In the genomic region with DNA sequence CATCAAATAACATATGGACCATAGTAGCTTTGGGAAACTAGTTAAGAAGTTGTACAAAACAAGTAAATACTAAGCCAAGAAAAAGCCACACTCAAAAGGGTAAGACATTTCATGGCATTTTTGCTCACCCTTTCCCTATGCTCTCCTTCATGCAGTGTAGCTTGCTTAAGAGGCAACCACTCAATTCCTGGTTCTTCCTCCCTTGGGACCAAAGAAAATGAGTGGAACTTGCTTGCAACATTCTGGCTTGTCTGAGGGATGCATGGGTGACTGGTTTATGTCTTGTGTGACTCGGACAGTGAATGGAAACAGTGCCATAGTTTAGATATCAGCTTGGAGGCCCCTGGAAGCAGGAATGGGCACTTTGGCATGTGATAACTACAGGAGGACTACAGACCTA, we compare ENCODE assay signal across 19 cellular contexts.
A peak's percentile ranks its signal among the peaks of the same experiment; 100 is the strongest.
DNase-seq lines count a peak whose midpoint lies in the region; ATAC-seq and TF ChIP-seq lines count a peak whose summit lies in the region.
"Had no signal": no experiment of that assay in that cellular context is flagged by ENCODE, and none has a peak within 500 bp of the region (broad histone marks: within the 10 kb centered on the region; RNA-seq: fewer than 3 reads in every experiment).

No MANE protein-coding gene starts in this region.

- no peaks in the 10 kb centered on the region for H3F3A ChIP-seq in SK-N-SH (replicated peaks; ENCODE audit: insufficient read depth)

- CTCF ChIA-PET in RWPE1 (lab: Yijun Ruan, JAX): no interaction called here
- CTCF ChIA-PET in SK-N-SH (lab: Yijun Ruan, JAX): interaction anchor here (1.4 kb wide), 1 partner anchor 251 kb away, joined by 3 read pairs; no protein-coding TSS in a partner anchor

- H3K9me2 ChIP-seq in SK-N-SH: no peaks in the 10 kb centered on the region

- no peak overlapping the region for H4K91ac ChIP-seq in mesenchymal stem cell (ENCODE audit: low read length)

- H3K4me1 ChIP-seq in mesenchymal stem cell (ENCODE audit: control insufficient read depth, insufficient read depth, low read depth, low read length) (no peaks in the 10 kb centered on the region), SK-N-SH (ENCODE audit: control insufficient read depth in 1 of 2, insufficient read depth in 2 of 2, low read depth in 1 of 2, low read length in 1 of 2) (no peaks in the 10 kb centered on the region)
- H3K4me1 ChIP-seq: HAP-1, SJSA1 had no signal

- WGBS in mesenchymal stem cell: 80% methylated on average over 1 of the region's 1 CpG
- 13% methylated on average over 1 of the region's 1 CpG for WGBS in SK-N-SH (ENCODE audit: low lambda C conversion rate)

- no peak overlapping the region for H2BK12ac ChIP-seq in mesenchymal stem cell (ENCODE audit: low read length in 2 of 2)

- H3K9me3 ChIP-seq in mesenchymal stem cell (ENCODE audit: control insufficient read depth, low read length): peaks cover 16% of the 10 kb centered on the region
- no peaks in the 10 kb centered on the region for H3K9me3 ChIP-seq in SK-N-SH
- H3K9me3 ChIP-seq: HAP-1, SJSA1 had no signal

- H4K8ac ChIP-seq in mesenchymal stem cell (ENCODE audit: low read length): no peak overlapping the region

- H3K79me1 ChIP-seq in mesenchymal stem cell (replicated peaks; ENCODE audit: low read length, poor library complexity, severe bottlenecking): no peaks in the 10 kb centered on the region

- no peak for TF ChIP-seq EP300 in SK-N-SH (IDR thresholded peaks at IDR 0.05; ENCODE audit: borderline replicate concordance in 1 of 2, low read depth in 1 of 2, low read length in 1 of 2)

- H3K4ac ChIP-seq in mesenchymal stem cell (ENCODE audit: low read depth in 1 of 2, low read length in 2 of 2): no peak overlapping the region

- H3K36me3 ChIP-seq in mesenchymal stem cell (ENCODE audit: control insufficient read depth in 1 of 2, insufficient read depth in 2 of 2, low read depth in 1 of 2, low read length in 2 of 2) (no peaks in the 10 kb centered on the region), SK-N-SH (replicated peaks in 1 of 2; ENCODE audit: control insufficient read depth in 1 of 2, insufficient read depth in 2 of 2, low read length in 1 of 2) (no peaks in the 10 kb centered on the region)
- H3K36me3 ChIP-seq: HAP-1, SJSA1 had no signal

- H2BK120ac ChIP-seq in mesenchymal stem cell (ENCODE audit: low read depth, low read length): no peak overlapping the region

- H3K14ac ChIP-seq in mesenchymal stem cell (ENCODE audit: low read length in 2 of 2): no peak overlapping the region

- POLR2A ChIA-PET in RWPE1 (lab: Yijun Ruan, JAX; ENCODE audit: low non-redundant PET) (no interaction called here), SK-N-SH (lab: Yijun Ruan, JAX) (no interaction called here)

- H3K79me2 ChIP-seq in SK-N-SH (ENCODE audit: insufficient read depth): no peaks in the 10 kb centered on the region

- H3K18ac ChIP-seq in mesenchymal stem cell (ENCODE audit: low read depth in 1 of 2, low read length in 2 of 2): no peak overlapping the region

- ATAC-seq in SK-N-SH treated with all-trans-retinoic acid at 6 μM for 48 hours: no peak
- ATAC-seq: GM23338, Right ventricle myocardium inferior had no signal

- H3K4me2 ChIP-seq in mesenchymal stem cell (ENCODE audit: low read length, poor library complexity, severe bottlenecking) (no peak overlapping the region), SK-N-SH (no peak overlapping the region)
- H3K4me2 ChIP-seq: GM23338 had no signal

- no peak overlapping the region for H2BK15ac ChIP-seq in mesenchymal stem cell (ENCODE audit: low read depth, poor library complexity, severe bottlenecking)

- H3K27me3 ChIP-seq in mesenchymal stem cell (ENCODE audit: control insufficient read depth in 1 of 2, insufficient read depth in 1 of 2, low read length in 2 of 2) (no peaks in the 10 kb centered on the region), SK-N-SH (ENCODE audit: insufficient read depth) (no peaks in the 10 kb centered on the region)
- H3K27me3 ChIP-seq: SJSA1 had no signal

- H3K27ac ChIP-seq in mesenchymal stem cell (ENCODE audit: low read length, poor library complexity, severe bottlenecking): no peak overlapping the region
- no peak overlapping the region for H3K27ac ChIP-seq in RWPE1
- H3K27ac ChIP-seq in SK-N-SH (ENCODE audit: low read depth in 2 of 2, low read length in 1 of 2): no peak overlapping the region
- H3K27ac ChIP-seq: SJSA1 had no signal

- no peak overlapping the region for H3K4me3 ChIP-seq in AG10803 (ENCODE audit: low read length)
- no peak overlapping the region for H3K4me3 ChIP-seq in NB4 (ENCODE audit: low read depth, low read length)
- H3K4me3 ChIP-seq in mesenchymal stem cell (ENCODE audit: insufficient read depth in 1 of 2, low read depth in 1 of 2, low read length in 2 of 2): peak overlapping the region in 1 of 2 experiments; percentile 41
- H3K4me3 ChIP-seq in SK-N-SH (ENCODE audit: low read depth in 2 of 2, low read length in 1 of 2): no peak overlapping the region
- H3K4me3 ChIP-seq: GM23338, HAP-1, SJSA1 had no signal

- DNase-seq in AG10803 (ENCODE audit: low read depth) (peak; percentile 62), NB4 (ENCODE audit: low read depth) (peak; percentile 9), fibroblast of gingiva (ENCODE audit: low read depth) (peak; percentile 84), mesenchymal stem cell (no peak), RWPE1 (ENCODE audit: low spot score) (no peak), T1000 (lab: John Stamatoyannopoulos, UW) (no peak), SK-N-SH (no peak)
- DNase-seq: DMS79, KG1, NCI-H1694 treated with DMSO at 0.1 percent for 48 hours, NCI-H2081 treated with DMSO at 0.1 percent for 48 hours, NCI-H446, NCI-H526, SW 1271 had no signal

- no peak overlapping the region for H3K23ac ChIP-seq in mesenchymal stem cell (ENCODE audit: low read length in 2 of 2)

- no peak for TF ChIP-seq RAD21 in SK-N-SH (IDR thresholded peaks at IDR 0.05; ENCODE audit: low read length)

- H3K9ac ChIP-seq in mesenchymal stem cell (ENCODE audit: low read length) (peak overlapping the region; percentile 11), SK-N-SH (no peak overlapping the region)

- H2AFZ ChIP-seq in mesenchymal stem cell (ENCODE audit: low read depth, low read length): no peak overlapping the region
- H2AFZ ChIP-seq in SK-N-SH (ENCODE audit: low read depth): no peak overlapping the region
- H2AFZ ChIP-seq: GM23338 had no signal

- H4K20me1 ChIP-seq in SK-N-SH (ENCODE audit: insufficient read depth): no peaks in the 10 kb centered on the region

- TF ChIP-seq CTCF in AG10803 (conservative IDR thresholded peaks at IDR 0.05; ENCODE audit: low read length): no peak
- no peak for TF ChIP-seq CTCF in NB4 (IDR thresholded peaks at IDR 0.05; ENCODE audit: low read depth, low read length)
- no peak for TF ChIP-seq CTCF in RWPE1 (conservative IDR thresholded peaks at IDR 0.05; ENCODE audit: low read depth)
- no peak for TF ChIP-seq CTCF in SK-N-SH (IDR thresholded peaks at IDR 0.05)

- H2AK5ac ChIP-seq in mesenchymal stem cell (ENCODE audit: low read length, severe bottlenecking): no peak overlapping the region

- TF ChIP-seq POLR2A in NB4 (IDR thresholded peaks at IDR 0.05; ENCODE audit: extremely low read depth, insufficient read length): no peak

- H2BK5ac ChIP-seq in mesenchymal stem cell (ENCODE audit: low read depth, low read length, poor library complexity, severe bottlenecking): no peak overlapping the region

TF ChIP-seq in SK-N-SH, 30 proteins besides CTCF, POLR2A, EP300 and RAD21 (continues in another document):
- TF ChIP-seq ELF1 (IDR thresholded peaks at IDR 0.05): no peak
- TF ChIP-seq POLR2AphosphoS5 (IDR thresholded peaks at IDR 0.05; ENCODE audit: low read depth, low read length): no peak
- TF ChIP-seq, protein P1, sequence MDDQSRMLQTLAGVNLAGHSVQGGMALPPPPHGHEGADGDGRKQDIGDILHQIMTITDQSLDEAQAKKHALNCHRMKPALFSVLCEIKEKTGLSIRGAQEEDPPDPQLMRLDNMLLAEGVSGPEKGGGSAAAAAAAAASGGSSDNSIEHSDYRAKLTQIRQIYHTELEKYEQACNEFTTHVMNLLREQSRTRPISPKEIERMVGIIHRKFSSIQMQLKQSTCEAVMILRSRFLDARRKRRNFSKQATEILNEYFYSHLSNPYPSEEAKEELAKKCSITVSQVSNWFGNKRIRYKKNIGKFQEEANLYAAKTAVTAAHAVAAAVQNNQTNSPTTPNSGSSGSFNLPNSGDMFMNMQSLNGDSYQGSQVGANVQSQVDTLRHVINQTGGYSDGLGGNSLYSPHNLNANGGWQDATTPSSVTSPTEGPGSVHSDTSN (IDR thresholded peaks at IDR 0.05): no peak
- no peak for TF ChIP-seq USF2 (IDR thresholded peaks at IDR 0.05; ENCODE audit: borderline replicate concordance, low read depth, low read length)
- no peak for TF ChIP-seq JUND (IDR thresholded peaks at IDR 0.05)

TF ChIP-seq in SK-N-SH treated with all-trans-retinoic acid at 6 μM for 48 hours, 23 proteins besides CTCF, POLR2A, EP300 and RAD21 (continues in another document):
- TF ChIP-seq, protein P2, sequence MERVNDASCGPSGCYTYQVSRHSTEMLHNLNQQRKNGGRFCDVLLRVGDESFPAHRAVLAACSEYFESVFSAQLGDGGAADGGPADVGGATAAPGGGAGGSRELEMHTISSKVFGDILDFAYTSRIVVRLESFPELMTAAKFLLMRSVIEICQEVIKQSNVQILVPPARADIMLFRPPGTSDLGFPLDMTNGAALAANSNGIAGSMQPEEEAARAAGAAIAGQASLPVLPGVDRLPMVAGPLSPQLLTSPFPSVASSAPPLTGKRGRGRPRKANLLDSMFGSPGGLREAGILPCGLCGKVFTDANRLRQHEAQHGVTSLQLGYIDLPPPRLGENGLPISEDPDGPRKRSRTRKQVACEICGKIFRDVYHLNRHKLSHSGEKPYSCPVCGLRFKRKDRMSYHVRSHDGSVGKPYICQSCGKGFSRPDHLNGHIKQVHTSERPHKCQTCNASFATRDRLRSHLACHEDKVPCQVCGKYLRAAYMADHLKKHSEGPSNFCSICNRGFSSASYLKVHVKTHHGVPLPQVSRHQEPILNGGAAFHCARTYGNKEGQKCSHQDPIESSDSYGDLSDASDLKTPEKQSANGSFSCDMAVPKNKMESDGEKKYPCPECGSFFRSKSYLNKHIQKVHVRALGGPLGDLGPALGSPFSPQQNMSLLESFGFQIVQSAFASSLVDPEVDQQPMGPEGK (CRISPR knock-in tag; IDR thresholded peaks at IDR 0.05; ENCODE audit: borderline replicate concordance): no peak
- no peak for TF ChIP-seq TCF4 (CRISPR knock-in tag; IDR thresholded peaks at IDR 0.05; ENCODE audit: borderline replicate concordance)
- TF ChIP-seq TOX (CRISPR knock-in tag; IDR thresholded peaks at IDR 0.05; ENCODE audit: borderline replicate concordance): no peak
- TF ChIP-seq, protein P3, sequence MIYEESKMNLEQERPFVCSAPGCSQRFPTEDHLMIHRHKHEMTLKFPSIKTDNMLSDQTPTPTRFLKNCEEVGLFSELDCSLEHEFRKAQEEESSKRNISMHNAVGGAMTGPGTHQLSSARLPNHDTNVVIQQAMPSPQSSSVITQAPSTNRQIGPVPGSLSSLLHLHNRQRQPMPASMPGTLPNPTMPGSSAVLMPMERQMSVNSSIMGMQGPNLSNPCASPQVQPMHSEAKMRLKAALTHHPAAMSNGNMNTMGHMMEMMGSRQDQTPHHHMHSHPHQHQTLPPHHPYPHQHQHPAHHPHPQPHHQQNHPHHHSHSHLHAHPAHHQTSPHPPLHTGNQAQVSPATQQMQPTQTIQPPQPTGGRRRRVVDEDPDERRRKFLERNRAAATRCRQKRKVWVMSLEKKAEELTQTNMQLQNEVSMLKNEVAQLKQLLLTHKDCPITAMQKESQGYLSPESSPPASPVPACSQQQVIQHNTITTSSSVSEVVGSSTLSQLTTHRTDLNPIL (CRISPR knock-in tag; IDR thresholded peaks at IDR 0.05; ENCODE audit: low read depth): no peak

Comparison
In these comparisons a context has a peak if more than half of its experiments do, and no peak if none do; other contexts are left out.
1. DNase-seq: peak in AG10803 (single experiment), NB4 (single experiment) and fibroblast of gingiva (single experiment); none in mesenchymal stem cell (single experiment), RWPE1 (single experiment), T1000 (single experiment) and SK-N-SH (single experiment).